ENCODE assay signal across 1 cellular context in the genomic region with DNA sequence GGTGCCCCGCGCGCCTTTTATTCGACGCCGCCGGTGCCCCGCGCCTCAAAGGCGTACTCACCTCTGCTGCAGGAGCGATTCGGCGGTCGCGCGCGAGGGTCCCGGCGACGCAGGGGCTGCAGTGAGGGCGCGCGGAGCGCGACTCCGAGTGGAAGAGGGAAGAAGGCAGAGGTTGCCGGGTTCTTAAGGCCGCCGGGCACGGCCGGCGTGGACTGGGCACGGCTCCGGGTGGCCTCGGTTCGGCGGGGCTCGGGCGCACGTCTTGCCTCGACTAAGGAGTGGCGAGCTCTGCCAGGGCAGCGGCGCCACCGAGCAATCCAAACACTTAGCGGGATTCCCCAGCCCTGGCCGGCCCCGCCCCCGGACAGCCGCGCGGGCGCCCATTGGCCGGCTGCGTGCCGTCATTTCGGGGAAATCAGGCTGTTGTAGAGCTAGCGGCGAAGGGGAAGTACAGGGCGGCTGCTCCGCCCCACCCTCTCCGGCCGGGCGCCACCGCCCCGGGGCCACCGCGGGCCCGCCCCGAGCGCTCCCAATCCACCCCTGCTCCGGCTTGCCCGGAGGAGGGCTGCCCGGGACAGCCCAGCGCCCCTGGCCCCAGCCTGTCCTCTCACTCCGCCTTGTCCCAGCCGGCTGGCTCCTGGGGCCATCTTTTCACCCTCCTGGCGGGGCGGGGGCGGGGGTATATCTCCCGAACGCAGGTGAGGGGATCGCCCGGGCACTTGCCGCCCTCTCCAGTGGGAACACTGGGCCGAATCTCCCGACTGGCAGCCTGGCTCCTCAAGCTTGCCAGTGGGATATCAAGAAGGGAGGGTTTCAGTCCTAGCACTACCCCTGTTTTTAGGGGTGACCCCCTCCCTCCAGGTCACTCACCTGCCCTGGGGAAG.
TF ChIP-seq lines count a peak whose summit lies in the region.

A gene with protein sequence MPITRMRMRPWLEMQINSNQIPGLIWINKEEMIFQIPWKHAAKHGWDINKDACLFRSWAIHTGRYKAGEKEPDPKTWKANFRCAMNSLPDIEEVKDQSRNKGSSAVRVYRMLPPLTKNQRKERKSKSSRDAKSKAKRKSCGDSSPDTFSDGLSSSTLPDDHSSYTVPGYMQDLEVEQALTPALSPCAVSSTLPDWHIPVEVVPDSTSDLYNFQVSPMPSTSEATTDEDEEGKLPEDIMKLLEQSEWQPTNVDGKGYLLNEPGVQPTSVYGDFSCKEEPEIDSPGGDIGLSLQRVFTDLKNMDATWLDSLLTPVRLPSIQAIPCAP (minus strand): TSS at position 290 of the 884 bp plus-strand sequence. CDS start 1,295 bp downstream, outside the sequence.

TF ChIP-seq in HepG2, 621 proteins besides CTCF, POLR2A, EP300 and RAD21 (continued from another document and continues in another):
- peak; percentile 64; the same call in 1 of the 2 replicates for TF ChIP-seq ARNT2 (CRISPR knock-in tag; IDR thresholded peaks at IDR 0.05; ENCODE audit: low read depth)
- no peak for TF ChIP-seq MED8 (CRISPR knock-in tag; IDR thresholded peaks at IDR 0.05; ENCODE audit: insufficient replicate concordance)
- TF ChIP-seq ZFP36L2 (CRISPR knock-in tag; IDR thresholded peaks at IDR 0.05): no peak
- TF ChIP-seq, protein P1, sequence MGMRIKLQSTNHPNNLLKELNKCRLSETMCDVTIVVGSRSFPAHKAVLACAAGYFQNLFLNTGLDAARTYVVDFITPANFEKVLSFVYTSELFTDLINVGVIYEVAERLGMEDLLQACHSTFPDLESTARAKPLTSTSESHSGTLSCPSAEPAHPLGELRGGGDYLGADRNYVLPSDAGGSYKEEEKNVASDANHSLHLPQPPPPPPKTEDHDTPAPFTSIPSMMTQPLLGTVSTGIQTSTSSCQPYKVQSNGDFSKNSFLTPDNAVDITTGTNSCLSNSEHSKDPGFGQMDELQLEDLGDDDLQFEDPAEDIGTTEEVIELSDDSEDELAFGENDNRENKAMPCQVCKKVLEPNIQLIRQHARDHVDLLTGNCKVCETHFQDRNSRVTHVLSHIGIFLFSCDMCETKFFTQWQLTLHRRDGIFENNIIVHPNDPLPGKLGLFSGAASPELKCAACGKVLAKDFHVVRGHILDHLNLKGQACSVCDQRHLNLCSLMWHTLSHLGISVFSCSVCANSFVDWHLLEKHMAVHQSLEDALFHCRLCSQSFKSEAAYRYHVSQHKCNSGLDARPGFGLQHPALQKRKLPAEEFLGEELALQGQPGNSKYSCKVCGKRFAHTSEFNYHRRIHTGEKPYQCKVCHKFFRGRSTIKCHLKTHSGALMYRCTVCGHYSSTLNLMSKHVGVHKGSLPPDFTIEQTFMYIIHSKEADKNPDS (CRISPR knock-in tag; IDR thresholded peaks at IDR 0.05): peak; percentile 75; the same call in 1 of the 2 replicates
- no peak for TF ChIP-seq CCAR2 (optimal IDR thresholded peaks at IDR 0.05; ENCODE audit: low read depth, low read length)
- TF ChIP-seq SRSF9 (IDR thresholded peaks at IDR 0.05; ENCODE audit: borderline replicate concordance, insufficient read depth, low read depth, low read length, poor library complexity, severe bottlenecking): no peak
- no peak for TF ChIP-seq FOXA1 (IDR thresholded peaks at IDR 0.05)
- TF ChIP-seq FOXA1 (CRISPR knock-in tag; IDR thresholded peaks at IDR 0.05): no peak
- TF ChIP-seq, protein P2, sequence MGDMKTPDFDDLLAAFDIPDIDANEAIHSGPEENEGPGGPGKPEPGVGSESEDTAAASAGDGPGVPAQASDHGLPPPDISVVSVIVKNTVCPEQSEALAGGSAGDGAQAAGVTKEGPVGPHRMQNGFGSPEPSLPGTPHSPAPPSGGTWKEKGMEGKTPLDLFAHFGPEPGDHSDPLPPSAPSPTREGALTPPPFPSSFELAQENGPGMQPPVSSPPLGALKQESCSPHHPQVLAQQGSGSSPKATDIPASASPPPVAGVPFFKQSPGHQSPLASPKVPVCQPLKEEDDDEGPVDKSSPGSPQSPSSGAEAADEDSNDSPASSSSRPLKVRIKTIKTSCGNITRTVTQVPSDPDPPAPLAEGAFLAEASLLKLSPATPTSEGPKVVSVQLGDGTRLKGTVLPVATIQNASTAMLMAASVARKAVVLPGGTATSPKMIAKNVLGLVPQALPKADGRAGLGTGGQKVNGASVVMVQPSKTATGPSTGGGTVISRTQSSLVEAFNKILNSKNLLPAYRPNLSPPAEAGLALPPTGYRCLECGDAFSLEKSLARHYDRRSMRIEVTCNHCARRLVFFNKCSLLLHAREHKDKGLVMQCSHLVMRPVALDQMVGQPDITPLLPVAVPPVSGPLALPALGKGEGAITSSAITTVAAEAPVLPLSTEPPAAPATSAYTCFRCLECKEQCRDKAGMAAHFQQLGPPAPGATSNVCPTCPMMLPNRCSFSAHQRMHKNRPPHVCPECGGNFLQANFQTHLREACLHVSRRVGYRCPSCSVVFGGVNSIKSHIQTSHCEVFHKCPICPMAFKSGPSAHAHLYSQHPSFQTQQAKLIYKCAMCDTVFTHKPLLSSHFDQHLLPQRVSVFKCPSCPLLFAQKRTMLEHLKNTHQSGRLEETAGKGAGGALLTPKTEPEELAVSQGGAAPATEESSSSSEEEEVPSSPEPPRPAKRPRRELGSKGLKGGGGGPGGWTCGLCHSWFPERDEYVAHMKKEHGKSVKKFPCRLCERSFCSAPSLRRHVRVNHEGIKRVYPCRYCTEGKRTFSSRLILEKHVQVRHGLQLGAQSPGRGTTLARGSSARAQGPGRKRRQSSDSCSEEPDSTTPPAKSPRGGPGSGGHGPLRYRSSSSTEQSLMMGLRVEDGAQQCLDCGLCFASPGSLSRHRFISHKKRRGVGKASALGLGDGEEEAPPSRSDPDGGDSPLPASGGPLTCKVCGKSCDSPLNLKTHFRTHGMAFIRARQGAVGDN (CRISPR knock-in tag; IDR thresholded peaks at IDR 0.05): peak; percentile 92
- peak; percentile 89; the same call in 1 of the 2 replicates for TF ChIP-seq MAF1 (CRISPR knock-in tag; IDR thresholded peaks at IDR 0.05; ENCODE audit: borderline replicate concordance)
- no peak for TF ChIP-seq ZBTB3 (CRISPR knock-in tag; IDR thresholded peaks at IDR 0.05; ENCODE audit: borderline replicate concordance, low read depth)
- 0 out of 2 replicates have a peak, but pooled peaks have one; percentile 56 for TF ChIP-seq CENPT (CRISPR knock-in tag; IDR thresholded peaks at IDR 0.05; ENCODE audit: low read depth)
- TF ChIP-seq ZMYM4 (CRISPR knock-in tag; IDR thresholded peaks at IDR 0.05): peak; percentile 72
- TF ChIP-seq KLF15 (CRISPR knock-in tag; IDR thresholded peaks at IDR 0.05; ENCODE audit: borderline replicate concordance): peak; percentile 76; the same call in 1 of the 2 replicates
- TF ChIP-seq, protein P3, sequence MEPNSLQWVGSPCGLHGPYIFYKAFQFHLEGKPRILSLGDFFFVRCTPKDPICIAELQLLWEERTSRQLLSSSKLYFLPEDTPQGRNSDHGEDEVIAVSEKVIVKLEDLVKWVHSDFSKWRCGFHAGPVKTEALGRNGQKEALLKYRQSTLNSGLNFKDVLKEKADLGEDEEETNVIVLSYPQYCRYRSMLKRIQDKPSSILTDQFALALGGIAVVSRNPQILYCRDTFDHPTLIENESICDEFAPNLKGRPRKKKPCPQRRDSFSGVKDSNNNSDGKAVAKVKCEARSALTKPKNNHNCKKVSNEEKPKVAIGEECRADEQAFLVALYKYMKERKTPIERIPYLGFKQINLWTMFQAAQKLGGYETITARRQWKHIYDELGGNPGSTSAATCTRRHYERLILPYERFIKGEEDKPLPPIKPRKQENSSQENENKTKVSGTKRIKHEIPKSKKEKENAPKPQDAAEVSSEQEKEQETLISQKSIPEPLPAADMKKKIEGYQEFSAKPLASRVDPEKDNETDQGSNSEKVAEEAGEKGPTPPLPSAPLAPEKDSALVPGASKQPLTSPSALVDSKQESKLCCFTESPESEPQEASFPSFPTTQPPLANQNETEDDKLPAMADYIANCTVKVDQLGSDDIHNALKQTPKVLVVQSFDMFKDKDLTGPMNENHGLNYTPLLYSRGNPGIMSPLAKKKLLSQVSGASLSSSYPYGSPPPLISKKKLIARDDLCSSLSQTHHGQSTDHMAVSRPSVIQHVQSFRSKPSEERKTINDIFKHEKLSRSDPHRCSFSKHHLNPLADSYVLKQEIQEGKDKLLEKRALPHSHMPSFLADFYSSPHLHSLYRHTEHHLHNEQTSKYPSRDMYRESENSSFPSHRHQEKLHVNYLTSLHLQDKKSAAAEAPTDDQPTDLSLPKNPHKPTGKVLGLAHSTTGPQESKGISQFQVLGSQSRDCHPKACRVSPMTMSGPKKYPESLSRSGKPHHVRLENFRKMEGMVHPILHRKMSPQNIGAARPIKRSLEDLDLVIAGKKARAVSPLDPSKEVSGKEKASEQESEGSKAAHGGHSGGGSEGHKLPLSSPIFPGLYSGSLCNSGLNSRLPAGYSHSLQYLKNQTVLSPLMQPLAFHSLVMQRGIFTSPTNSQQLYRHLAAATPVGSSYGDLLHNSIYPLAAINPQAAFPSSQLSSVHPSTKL (CRISPR knock-in tag; IDR thresholded peaks at IDR 0.05): 0 out of 2 replicates have a peak, but pooled peaks have one; percentile 45
- TF ChIP-seq, protein P4, sequence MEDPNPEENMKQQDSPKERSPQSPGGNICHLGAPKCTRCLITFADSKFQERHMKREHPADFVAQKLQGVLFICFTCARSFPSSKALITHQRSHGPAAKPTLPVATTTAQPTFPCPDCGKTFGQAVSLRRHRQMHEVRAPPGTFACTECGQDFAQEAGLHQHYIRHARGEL (CRISPR knock-in tag; IDR thresholded peaks at IDR 0.05): no peak
- TF ChIP-seq, protein P5, sequence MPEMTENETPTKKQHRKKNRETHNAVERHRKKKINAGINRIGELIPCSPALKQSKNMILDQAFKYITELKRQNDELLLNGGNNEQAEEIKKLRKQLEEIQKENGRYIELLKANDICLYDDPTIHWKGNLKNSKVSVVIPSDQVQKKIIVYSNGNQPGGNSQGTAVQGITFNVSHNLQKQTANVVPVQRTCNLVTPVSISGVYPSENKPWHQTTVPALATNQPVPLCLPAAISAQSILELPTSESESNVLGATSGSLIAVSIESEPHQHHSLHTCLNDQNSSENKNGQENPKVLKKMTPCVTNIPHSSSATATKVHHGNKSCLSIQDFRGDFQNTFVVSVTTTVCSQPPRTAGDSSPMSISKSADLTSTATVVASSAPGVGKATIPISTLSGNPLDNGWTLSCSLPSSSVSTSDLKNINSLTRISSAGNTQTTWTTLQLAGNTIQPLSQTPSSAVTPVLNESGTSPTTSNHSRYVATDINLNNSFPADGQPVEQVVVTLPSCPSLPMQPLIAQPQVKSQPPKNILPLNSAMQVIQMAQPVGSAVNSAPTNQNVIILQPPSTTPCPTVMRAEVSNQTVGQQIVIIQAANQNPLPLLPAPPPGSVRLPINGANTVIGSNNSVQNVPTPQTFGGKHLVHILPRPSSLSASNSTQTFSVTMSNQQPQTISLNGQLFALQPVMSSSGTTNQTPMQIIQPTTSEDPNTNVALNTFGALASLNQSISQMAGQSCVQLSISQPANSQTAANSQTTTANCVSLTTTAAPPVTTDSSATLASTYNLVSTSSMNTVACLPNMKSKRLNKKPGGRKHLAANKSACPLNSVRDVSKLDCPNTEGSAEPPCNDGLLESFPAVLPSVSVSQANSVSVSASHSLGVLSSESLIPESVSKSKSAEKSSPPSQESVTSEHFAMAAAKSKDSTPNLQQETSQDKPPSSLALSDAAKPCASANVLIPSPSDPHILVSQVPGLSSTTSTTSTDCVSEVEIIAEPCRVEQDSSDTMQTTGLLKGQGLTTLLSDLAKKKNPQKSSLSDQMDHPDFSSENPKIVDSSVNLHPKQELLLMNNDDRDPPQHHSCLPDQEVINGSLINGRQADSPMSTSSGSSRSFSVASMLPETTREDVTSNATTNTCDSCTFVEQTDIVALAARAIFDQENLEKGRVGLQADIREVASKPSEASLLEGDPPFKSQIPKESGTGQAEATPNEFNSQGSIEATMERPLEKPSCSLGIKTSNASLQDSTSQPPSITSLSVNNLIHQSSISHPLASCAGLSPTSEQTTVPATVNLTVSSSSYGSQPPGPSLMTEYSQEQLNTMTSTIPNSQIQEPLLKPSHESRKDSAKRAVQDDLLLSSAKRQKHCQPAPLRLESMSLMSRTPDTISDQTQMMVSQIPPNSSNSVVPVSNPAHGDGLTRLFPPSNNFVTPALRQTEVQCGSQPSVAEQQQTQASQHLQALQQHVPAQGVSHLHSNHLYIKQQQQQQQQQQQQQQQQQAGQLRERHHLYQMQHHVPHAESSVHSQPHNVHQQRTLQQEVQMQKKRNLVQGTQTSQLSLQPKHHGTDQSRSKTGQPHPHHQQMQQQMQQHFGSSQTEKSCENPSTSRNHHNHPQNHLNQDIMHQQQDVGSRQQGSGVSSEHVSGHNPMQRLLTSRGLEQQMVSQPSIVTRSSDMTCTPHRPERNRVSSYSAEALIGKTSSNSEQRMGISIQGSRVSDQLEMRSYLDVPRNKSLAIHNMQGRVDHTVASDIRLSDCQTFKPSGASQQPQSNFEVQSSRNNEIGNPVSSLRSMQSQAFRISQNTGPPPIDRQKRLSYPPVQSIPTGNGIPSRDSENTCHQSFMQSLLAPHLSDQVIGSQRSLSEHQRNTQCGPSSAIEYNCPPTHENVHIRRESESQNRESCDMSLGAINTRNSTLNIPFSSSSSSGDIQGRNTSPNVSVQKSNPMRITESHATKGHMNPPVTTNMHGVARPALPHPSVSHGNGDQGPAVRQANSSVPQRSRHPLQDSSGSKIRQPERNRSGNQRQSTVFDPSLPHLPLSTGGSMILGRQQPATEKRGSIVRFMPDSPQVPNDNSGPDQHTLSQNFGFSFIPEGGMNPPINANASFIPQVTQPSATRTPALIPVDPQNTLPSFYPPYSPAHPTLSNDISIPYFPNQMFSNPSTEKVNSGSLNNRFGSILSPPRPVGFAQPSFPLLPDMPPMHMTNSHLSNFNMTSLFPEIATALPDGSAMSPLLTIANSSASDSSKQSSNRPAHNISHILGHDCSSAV (CRISPR knock-in tag; IDR thresholded peaks at IDR 0.05; ENCODE audit: borderline replicate concordance): no peak
- TF ChIP-seq, protein P6, sequence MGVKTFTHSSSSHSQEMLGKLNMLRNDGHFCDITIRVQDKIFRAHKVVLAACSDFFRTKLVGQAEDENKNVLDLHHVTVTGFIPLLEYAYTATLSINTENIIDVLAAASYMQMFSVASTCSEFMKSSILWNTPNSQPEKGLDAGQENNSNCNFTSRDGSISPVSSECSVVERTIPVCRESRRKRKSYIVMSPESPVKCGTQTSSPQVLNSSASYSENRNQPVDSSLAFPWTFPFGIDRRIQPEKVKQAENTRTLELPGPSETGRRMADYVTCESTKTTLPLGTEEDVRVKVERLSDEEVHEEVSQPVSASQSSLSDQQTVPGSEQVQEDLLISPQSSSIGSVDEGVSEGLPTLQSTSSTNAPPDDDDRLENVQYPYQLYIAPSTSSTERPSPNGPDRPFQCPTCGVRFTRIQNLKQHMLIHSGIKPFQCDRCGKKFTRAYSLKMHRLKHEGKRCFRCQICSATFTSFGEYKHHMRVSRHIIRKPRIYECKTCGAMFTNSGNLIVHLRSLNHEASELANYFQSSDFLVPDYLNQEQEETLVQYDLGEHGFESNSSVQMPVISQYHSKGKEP (CRISPR knock-in tag; IDR thresholded peaks at IDR 0.05): no peak; the same call in 1 of the 2 replicates
- 0 out of 2 replicates have a peak, but pooled peaks have one; percentile 32 for TF ChIP-seq GFI1 (CRISPR knock-in tag; IDR thresholded peaks at IDR 0.05; ENCODE audit: borderline replicate concordance)
- no peak for TF ChIP-seq NR3C1 (CRISPR knock-in tag; IDR thresholded peaks at IDR 0.05)
- TF ChIP-seq ATAD3A (CRISPR knock-in tag; IDR thresholded peaks at IDR 0.05): no peak
- peak; percentile 70; the same call in 1 of the 2 replicates for TF ChIP-seq CBFB (CRISPR knock-in tag; IDR thresholded peaks at IDR 0.05)
- TF ChIP-seq SRSF4 (IDR thresholded peaks at IDR 0.05; ENCODE audit: low read depth, low read length, poor library complexity, severe bottlenecking): no peak
- TF ChIP-seq, protein P7, sequence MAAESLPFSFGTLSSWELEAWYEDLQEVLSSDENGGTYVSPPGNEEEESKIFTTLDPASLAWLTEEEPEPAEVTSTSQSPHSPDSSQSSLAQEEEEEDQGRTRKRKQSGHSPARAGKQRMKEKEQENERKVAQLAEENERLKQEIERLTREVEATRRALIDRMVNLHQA (CRISPR knock-in tag; IDR thresholded peaks at IDR 0.05): no peak
